Comparison of ENCODE assay signal across 8 cellular contexts in the genomic region with DNA sequence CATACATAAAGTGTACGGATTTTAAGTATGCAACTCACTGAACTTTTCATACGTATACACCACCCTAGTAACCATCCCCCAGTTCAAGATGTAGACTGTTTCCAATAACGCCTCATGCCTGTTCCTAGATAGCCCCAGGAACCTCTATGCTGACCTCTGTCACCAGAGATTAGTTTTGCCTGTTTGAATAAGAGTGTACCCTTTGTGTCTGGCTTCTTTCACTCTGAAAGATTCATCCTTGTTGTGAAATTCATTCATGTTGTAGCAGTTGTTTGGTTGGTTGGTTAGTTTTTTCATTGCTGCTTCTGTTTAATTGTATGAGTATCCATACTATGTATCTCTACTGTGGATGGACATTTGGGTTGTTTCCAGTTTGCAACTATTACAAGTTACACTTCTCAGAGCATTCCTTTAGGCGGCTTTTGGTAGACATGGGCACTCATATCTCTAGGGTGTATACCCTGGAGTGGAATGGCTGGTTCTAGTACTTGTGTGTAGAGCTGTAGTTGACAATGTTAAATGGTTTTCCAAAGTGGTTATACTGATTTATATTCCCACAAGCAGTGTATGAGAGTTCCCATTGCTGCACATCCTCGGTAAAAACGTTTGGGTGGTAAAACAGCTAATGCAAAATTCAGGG. TPM values are rescaled to one million over a fixed set of nuclear protein-coding genes. Genes with fewer than 3 reads are reported as not detected.
DNase-seq lines count a peak whose midpoint lies in the region; ATAC-seq and TF ChIP-seq lines count a peak whose summit lies in the region.

No MANE protein-coding gene starts in this region.

- peak overlapping the region; percentile 89 for H3K4me3 Mint-ChIP-seq in natural killer cell treated with Interleukin-12 subunit alpha and Interleukin-12 subunit beta and Interleukin-15 and Interleukin-18, amount 100 ng/mL, for 72 hours

- ATAC-seq in natural killer cell treated with Interleukin-12 subunit alpha and Interleukin-12 subunit beta and Interleukin-15 and Interleukin-18, amount 100 ng/mL, for 72 hours = no peak
- ATAC-seq in GM21447 (IDR thresholded peaks at IDR 0.05; ENCODE audit: unreplicated experiment) = no peak

- no peak for TF ChIP-seq POLR2A in breast epithelium (IDR thresholded peaks at IDR 0.05)
- no peak for TF ChIP-seq POLR2A in testis (IDR thresholded peaks at IDR 0.05)

- DNase-seq in DMS153 treated with DMSO at 0.1 percent for 48 hours (lab: John Stamatoyannopoulos, UW; ENCODE audit: unreplicated experiment) = peak; percentile 57
- no peak for DNase-seq in DMS153 (lab: John Stamatoyannopoulos, UW)
- DNase-seq in NCI-H526 treated with DMSO at 0.1 percent for 48 hours (lab: John Stamatoyannopoulos, UW) = peak; percentile 57
- DNase-seq in breast epithelium (ENCODE audit: low spot score in 2 of 2) = no peak
- DNase-seq in natural killer cell treated with Interleukin-12 subunit alpha and Interleukin-12 subunit beta and Interleukin-15 and Interleukin-18, amount 100 ng/mL, for 72 hours (ENCODE audit: low spot score) = no peak
- DNase-seq in pons (ENCODE audit: low spot score) = no peak
- DNase-seq in testis = no peak

- H3K27me3 ChIP-seq in breast epithelium = no peaks in the 10 kb centered on the region
- no peaks in the 10 kb centered on the region for H3K27me3 ChIP-seq in testis

- WGBS in testis, 2 donors = 50 to 54% methylated on average over 6 of the region's 6 CpGs

- H3K27ac Mint-ChIP-seq in natural killer cell treated with Interleukin-12 subunit alpha and Interleukin-12 subunit beta and Interleukin-15 and Interleukin-18, amount 100 ng/mL, for 72 hours = peak overlapping the region; percentile 83 to 87

- H3K36me3 Mint-ChIP-seq in natural killer cell treated with Interleukin-12 subunit alpha and Interleukin-12 subunit beta and Interleukin-15 and Interleukin-18, amount 100 ng/mL, for 72 hours = no peaks in the 10 kb centered on the region

- H3K4me3 ChIP-seq in breast epithelium (peak overlapping the region in 2 of 3 donors; percentile 80 to 89), testis (peak overlapping the region in 1 of 2 donors; percentile 70)

- no peaks in the 10 kb centered on the region for H3K9me3 ChIP-seq in breast epithelium
- no peaks in the 10 kb centered on the region for H3K9me3 ChIP-seq in testis

- H3K36me3 ChIP-seq in breast epithelium (no peaks in the 10 kb centered on the region), testis (ENCODE audit: low read depth, missing control alignments) (no peaks in the 10 kb centered on the region)

- H3K4me1 ChIP-seq in breast epithelium (peaks cover 5 to 9% of the 10 kb centered on the region in 2 donors), testis (peaks cover 23% of the 10 kb centered on the region)

- H3K27me3 Mint-ChIP-seq in natural killer cell treated with Interleukin-12 subunit alpha and Interleukin-12 subunit beta and Interleukin-15 and Interleukin-18, amount 100 ng/mL, for 72 hours = no peaks in the 10 kb centered on the region

- H3K27ac ChIP-seq in breast epithelium (peak overlapping the region; percentile 94), testis (peak overlapping the region in 1 of 2 donors; percentile 90)

- no peaks in the 10 kb centered on the region for H3K9me3 Mint-ChIP-seq in natural killer cell treated with Interleukin-12 subunit alpha and Interleukin-12 subunit beta and Interleukin-15 and Interleukin-18, amount 100 ng/mL, for 72 hours

- TF ChIP-seq CTCF in breast epithelium (IDR thresholded peaks at IDR 0.05) = no peak
- no peak for TF ChIP-seq CTCF in testis (IDR thresholded peaks at IDR 0.05)

- peaks cover 35 to 45% of the 10 kb centered on the region in 2 donors for H3K4me1 Mint-ChIP-seq in natural killer cell treated with Interleukin-12 subunit alpha and Interleukin-12 subunit beta and Interleukin-15 and Interleukin-18, amount 100 ng/mL, for 72 hours (ENCODE audit: low read depth in 2 of 2)

- intact Hi-C loops in breast epithelium (cut with DNase I; ENCODE audit: low total_unique reads) (no loop called here), testis (cut with DNase I; ENCODE audit: low total_unique reads) (no loop called here)

RNA-seq across cellular contexts. Expression of gene RNASEH2B, which starts 1.6 kb away (rescaled TPM):
- total RNA-seq in breast epithelium (10 to 100 TPM; 37.8 to 69.8 (median 61.6) TPM), testis (10 to 100 TPM; 38.2 to 43.4 TPM)
- total RNA-seq in natural killer cell treated with Interleukin-12 subunit alpha and Interleukin-12 subunit beta and Interleukin-15 and Interleukin-18, amount 100 ng/mL, for 72 hours = 10 to 100 TPM; 33.3 to 64.2 TPM
- polyA plus RNA-seq in testis (ENCODE audit: insufficient read depth, low read depth, low replicate concordance) = 52.3 TPM

Comparison
In these comparisons a context has a peak if more than half of its experiments do, and no peak if none do; other contexts are left out.
1. DNase-seq: peak in DMS153 treated with DMSO at 0.1 percent for 48 hours (single experiment) and NCI-H526 treated with DMSO at 0.1 percent for 48 hours (single experiment); none in DMS153 (single experiment), breast epithelium (0 of 2), natural killer cell treated with Interleukin-12 subunit alpha and Interleukin-12 subunit beta and Interleukin-15 and Interleukin-18, amount 100 ng/mL, for 72 hours (single experiment), pons (single experiment) and testis (single experiment).